ENCODE assay signal across 10 cellular contexts in genomic region chr19:35712910-35713845, GRCh38. TPM values are rescaled to one million over a fixed set of nuclear protein-coding genes. Genes with fewer than 3 reads are reported as not detected.
DNase-seq lines count a peak whose midpoint lies in the region; TF ChIP-seq lines count a peak whose summit lies in the region.
"Had no signal": no experiment of that assay in that cellular context is flagged by ENCODE, and none has a peak within 500 bp of the region (broad histone marks: within the 10 kb centered on the region; RNA-seq: fewer than 3 reads in every experiment).

No MANE protein-coding gene starts in this region.

- H3K36me3 ChIP-seq in Peyer's patch = no peaks in the 10 kb centered on the region
- no peaks in the 10 kb centered on the region for H3K36me3 ChIP-seq in ascending aorta

- TF ChIP-seq POLR2A in Peyer's patch (IDR thresholded peaks at IDR 0.05) = no peak

- TF ChIP-seq CTCF in GM12875 (IDR thresholded peaks at IDR 0.05; ENCODE audit: borderline replicate concordance, insufficient read depth, low read depth, low read length) = no peak
- no peak for TF ChIP-seq CTCF in Peyer's patch (IDR thresholded peaks at IDR 0.05)
- TF ChIP-seq CTCF in ascending aorta (IDR thresholded peaks at IDR 0.05) = no peak

- peak overlapping the region; percentile 57 for H3K4me3 ChIP-seq in GM12875 (ENCODE audit: low read depth, low read length)
- peak overlapping the region in 2 of 4 donors; percentile 12 to 40 for H3K4me3 ChIP-seq in Peyer's patch
- no peak overlapping the region for H3K4me3 ChIP-seq in ascending aorta

- H3K27me3 ChIP-seq in Peyer's patch (no peaks in the 10 kb centered on the region), ascending aorta (no peaks in the 10 kb centered on the region)

- H3K27ac ChIP-seq in Peyer's patch = peak overlapping the region in 3 of 4 donors; percentile 20 to 93 (median 69)
- no peak overlapping the region for H3K27ac ChIP-seq in ascending aorta

- H3K4me1 ChIP-seq in Peyer's patch (peaks cover 0 to 15% (median 9%) of the 10 kb centered on the region in 4 donors), ascending aorta (peaks cover 4 to 12% of the 10 kb centered on the region in 2 donors)

- intact Hi-C loops in ascending aorta (cut with DNase I) = no loop called here

- DNase-seq in Peyer's patch (peak in 2 of 3 donors; percentile 82 to 86), ascending aorta (ENCODE audit: low spot score in 2 of 2) (no peak), NCI-H82 (lab: John Stamatoyannopoulos, UW) (no peak), D341Med (ENCODE audit: low spot score) (no peak), middle frontal gyrus (ENCODE audit: extremely low spot score, low spot score) (no peak)
- DNase-seq in activated naive CD4-positive, alpha-beta T cell treated with anti-CD3 and anti-CD28 coated beads, Interleukin-2, amount 50 U/mL, for 16 hours = peak; percentile 51
- DNase-seq in stimulated activated CD4-positive, alpha-beta T cell treated with anti-CD3 and anti-CD28 coated beads, Interleukin-2, amount 100 ng/mL, for 48 hours = peak; percentile 66 to 73
- DNase-seq: NCI-H146 had no signal

- H3K9me3 ChIP-seq in Peyer's patch (no peaks in the 10 kb centered on the region), ascending aorta (no peaks in the 10 kb centered on the region)

RNA-seq across cellular contexts. Expression of gene KMT2B, which starts 4.6 kb away (rescaled TPM):
- 10 to 100 TPM; 27.8 to 62.6 (median 41.9) TPM for total RNA-seq in Peyer's patch
- total RNA-seq in ascending aorta = 25.5 TPM

RNA-seq across cellular contexts. Expression of gene ZBTB32, which starts 8.8 kb away (rescaled TPM):
- total RNA-seq in Peyer's patch (1 to 10 TPM in 1 of 4 donors, not detected in 3; 2.5 TPM), ascending aorta (not detected)
- total RNA-seq: glomerular endothelial cell had no signal

RNA-seq across cellular contexts. Expression of gene IGFLR1, which starts 29.1 kb away (rescaled TPM):
- total RNA-seq in Peyer's patch (10 to 100 TPM in 3 of 4 donors, 1 to 10 TPM in 1; 8.3 to 14.2 (median 12.3) TPM), ascending aorta (not detected)

RNA-seq across cellular contexts. Expression of gene U2AF1L4, which starts 32.0 kb away (rescaled TPM):
- total RNA-seq in Peyer's patch = 10 to 100 TPM; 14.5 to 70.5 (median 34.6) TPM
- total RNA-seq in ascending aorta = not detected

RNA-seq across cellular contexts. Expression of gene PSENEN, which starts 32.3 kb away (rescaled TPM):
- total RNA-seq in Peyer's patch (10 to 100 TPM in 3 of 4 donors, 1 to 10 TPM in 1; 8.3 to 48.2 (median 40.6) TPM), ascending aorta (110 TPM)

Comparison
In these comparisons a context has a peak if more than half of its experiments do, and no peak if none do; other contexts are left out.
1. DNase-seq: peak in Peyer's patch (2 of 3), activated naive CD4-positive, alpha-beta T cell treated with anti-CD3 and anti-CD28 coated beads, Interleukin-2, amount 50 U/mL, for 16 hours (single experiment) and stimulated activated CD4-positive, alpha-beta T cell treated with anti-CD3 and anti-CD28 coated beads, Interleukin-2, amount 100 ng/mL, for 48 hours (2 of 2); none in ascending aorta (0 of 2), NCI-H82 (single experiment), D341Med (single experiment) and middle frontal gyrus (single experiment).
2. H3K27ac ChIP-seq: peak in Peyer's patch (3 of 4); none in ascending aorta (0 of 2).